In the genomic region with DNA sequence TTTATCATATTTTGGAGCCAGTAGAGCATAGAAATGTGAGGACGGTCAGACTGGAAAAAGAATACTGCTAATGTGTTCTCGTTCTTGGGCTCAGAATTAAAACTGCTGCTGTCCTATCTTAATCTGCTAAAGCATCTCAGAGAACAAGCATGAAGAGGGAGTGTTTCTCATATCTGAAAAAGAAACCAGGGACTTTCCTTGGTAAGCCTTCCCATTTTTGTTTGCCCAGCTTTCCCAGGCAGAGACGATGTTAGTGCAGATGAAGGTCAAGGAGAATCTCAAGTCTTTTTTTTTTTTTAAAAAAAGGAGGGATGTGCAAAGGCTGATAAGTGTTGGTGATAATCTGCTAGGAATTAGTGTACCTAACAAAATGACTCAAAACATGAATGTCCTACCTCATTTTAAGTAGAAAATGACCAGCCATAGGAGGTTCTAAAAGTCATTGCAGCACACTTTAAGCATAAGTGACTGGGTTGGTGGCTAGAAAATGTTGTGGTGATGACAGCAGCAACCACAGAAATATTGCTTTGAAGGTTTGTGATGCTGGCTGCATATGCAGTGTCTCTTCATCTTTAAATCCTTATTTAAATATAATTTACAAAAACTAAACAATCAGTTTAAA, we compare ENCODE assay signal across 9 cellular contexts. TPM values are rescaled to one million over a fixed set of nuclear protein-coding genes. Genes with fewer than 3 reads are reported as not detected.
DNase-seq lines count a peak whose midpoint lies in the region; ATAC-seq, FAIRE-seq and TF ChIP-seq lines count a peak whose summit lies in the region.
"Had no signal": no experiment of that assay in that cellular context is flagged by ENCODE, and none has a peak within 500 bp of the region (broad histone marks: within the 10 kb centered on the region; RNA-seq: fewer than 3 reads in every experiment).

No MANE protein-coding gene starts in this region.

- no peak overlapping the region for H2BK20ac ChIP-seq in IMR-90 (ENCODE audit: low read depth, low read length)

- H3K18ac ChIP-seq in IMR-90 (ENCODE audit: low read depth, low read length) = peak overlapping the region; percentile 52; the same call in 1 of the 2 replicates

- BruUV-seq in IMR-90 (replicated peaks; lab: Mats Ljungman, UMichigan) = no TSS peak

- in situ Hi-C loops in IMR-90 (cut with MboI; ENCODE audit: low sequenced_read_pairs) = loop anchor here (25.0 kb wide), 1 partner anchor 190 kb away; no protein-coding TSS in a partner anchor

- CTCF ChIA-PET in IMR-90 (lab: Yijun Ruan, JAX) = interaction anchor here (0.6 to 0.7 kb wide), 2 partner anchors 78 to 245 kb away, joined by 4 to 5 read pairs; no protein-coding TSS in a partner anchor

- no CpG with 5 or more reads among the region's 3 CpGs for WGBS in IMR-90 (ENCODE audit: extremely low coverage in 2 of 2, insufficient read length in 1 of 2), 2 experiments

- H2AK9ac ChIP-seq in IMR-90 (replicated peaks; ENCODE audit: low read depth, low read length, poor library complexity) = no peak overlapping the region

- no peak overlapping the region for H2AFZ ChIP-seq in IMR-90 (replicated peaks; ENCODE audit: low read length, poor library complexity)
- no peak overlapping the region for H2AFZ ChIP-seq in keratinocyte (ENCODE audit: control insufficient read depth, low read length)

- H2BK5ac ChIP-seq in IMR-90 (ENCODE audit: low read depth, low read length, poor library complexity, severe bottlenecking) = peak overlapping the region; percentile 73

- TF ChIP-seq CTCF in GM06990 (IDR thresholded peaks at IDR 0.05; ENCODE audit: insufficient read depth, low read length, poor library complexity, severe bottlenecking) = no peak
- no peak for TF ChIP-seq CTCF in IMR-90 (conservative IDR thresholded peaks at IDR 0.05; ENCODE audit: low read depth, low read length)
- TF ChIP-seq CTCF in keratinocyte (optimal IDR thresholded peaks at IDR 0.05 in 1 of 3, IDR thresholded peaks at IDR 0.05 in 1 of 3, conservative IDR thresholded peaks at IDR 0.05 in 1 of 3; ENCODE audit: extremely low read depth in 1 of 3, insufficient read depth in 2 of 3, low read length in 3 of 3) = no peak

- POLR2A ChIA-PET in IMR-90 (lab: Charles Lee; ENCODE audit: unreplicated experiment) = interaction anchor here (1.2 to 1.3 kb wide), 2 partner anchors 160 to 191 kb away, joined by 4 to 5 read pairs; no protein-coding TSS in a partner anchor

- DNase-seq in GM06990 (ENCODE audit: extremely low read depth, insufficient read length) (peak; percentile 76), IMR-90 (no peak), keratinocyte (ENCODE audit: low read depth, low spot score) (no peak), ureter (ENCODE audit: low spot score) (no peak), NCI-H1048 (lab: John Stamatoyannopoulos, UW) (no peak), GM19240 (ENCODE audit: insufficient read length, low spot score) (no peak), NCI-H748 treated with DMSO at 0.1 percent for 48 hours (lab: John Stamatoyannopoulos, UW) (no peak)

- H3K4ac ChIP-seq in IMR-90 (ENCODE audit: low read depth, low read length) = no peak overlapping the region; the same call in 1 of the 2 replicates

- H4K5ac ChIP-seq in IMR-90 (ENCODE audit: low read depth, low read length) = peak overlapping the region; percentile 30; the same call in 1 of the 2 replicates

- peak overlapping the region; percentile 50 for H3K9ac ChIP-seq in IMR-90 (ENCODE audit: low read depth, low read length)
- no peak overlapping the region for H3K9ac ChIP-seq in keratinocyte (ENCODE audit: control insufficient read depth, extremely low read depth, insufficient read depth, low read length)

- ATAC-seq in GM21367 (IDR thresholded peaks at IDR 0.05; ENCODE audit: unreplicated experiment) (peak; percentile 37), IMR-90 (ENCODE audit: low read depth) (no peak)

- dilution Hi-C loops in IMR-90 (cut with HindIII; ENCODE audit: low sequenced_read_pairs, unreplicated experiment) (no loop called here), keratinocyte (cut with MboI; ENCODE audit: extremely low pct_ligation_motif_present, low sequenced_read_pairs) (no loop called here)

- H3K27ac ChIP-seq in IMR-90 (ENCODE audit: insufficient read depth, low read length) (peak overlapping the region; percentile 30; the same call in 1 of the 2 replicates), keratinocyte (ENCODE audit: control insufficient read depth, insufficient read depth, low read length) (no peak overlapping the region)

- no peak for FAIRE-seq in keratinocyte (lab: Jason Lieb, UNC)
- FAIRE-seq: H1 had no signal

- H3K79me1 ChIP-seq in IMR-90 (ENCODE audit: low read depth in 1 of 2, low read length in 2 of 2) = peaks cover 9 to 54% of the 10 kb centered on the region in 2 experiments

- no peak for TF ChIP-seq POLR2A in IMR-90 (IDR thresholded peaks at IDR 0.05; ENCODE audit: low read depth, low read length)

- H3K9me3 ChIP-seq in IMR-90 (ENCODE audit: control insufficient read depth, insufficient read depth, low read length) (no peaks in the 10 kb centered on the region), keratinocyte (ENCODE audit: control insufficient read depth, low read depth, low read length) (no peaks in the 10 kb centered on the region)

- intact Hi-C loops in IMR-90 (cut with micrococcal nuclease) = loop anchor here (2.0 to 5.0 kb wide), 2 partner anchors 134 to 195 kb away; no protein-coding TSS in a partner anchor

- H3K56ac ChIP-seq in IMR-90 (ENCODE audit: extremely low read depth, insufficient read depth, low read length) = peak overlapping the region; percentile 8; the same call in 1 of the 2 replicates

- TF ChIP-seq RAD21 in IMR-90 (IDR thresholded peaks at IDR 0.05; ENCODE audit: low read length) = no peak

- H3K23ac ChIP-seq in IMR-90 (ENCODE audit: low read depth, low read length) = peak overlapping the region; percentile 57; the same call in 1 of the 2 replicates

- H4K8ac ChIP-seq in IMR-90 (ENCODE audit: low read depth in 2 of 2, low read length in 2 of 2) = no peak overlapping the region

- H4K20me1 ChIP-seq in IMR-90 (ENCODE audit: insufficient read depth, low read length) (peaks cover 55% of the 10 kb centered on the region), keratinocyte (ENCODE audit: control insufficient read depth, extremely low read depth, insufficient read depth, low read length) (no peaks in the 10 kb centered on the region)

- 0 out of 3 replicates have a peak overlapping the region, but pooled peaks have one; percentile 11 for H2BK15ac ChIP-seq in IMR-90 (ENCODE audit: low read depth, low read length)

- H3K4me1 ChIP-seq in IMR-90 (ENCODE audit: control insufficient read depth, insufficient read depth, low read length) (peaks cover 15% of the 10 kb centered on the region), keratinocyte (ENCODE audit: control insufficient read depth, extremely low read depth, insufficient read depth, low read length) (peaks cover 27% of the 10 kb centered on the region)

- peaks cover 52% of the 10 kb centered on the region for H3K79me2 ChIP-seq in keratinocyte (ENCODE audit: control insufficient read depth, insufficient read depth, low read length)

- H3K27me3 ChIP-seq in GM06990 (replicated peaks; ENCODE audit: control insufficient read depth, insufficient read depth, low read length) (no peaks in the 10 kb centered on the region), IMR-90 (ENCODE audit: control insufficient read depth, insufficient read depth, low read length) (no peaks in the 10 kb centered on the region), keratinocyte (ENCODE audit: control insufficient read depth, extremely low read depth, insufficient read depth, low read length) (no peaks in the 10 kb centered on the region)

- no peak overlapping the region for H3K4me3 ChIP-seq in GM06990 (replicated peaks; ENCODE audit: low read depth, low read length)
- peak overlapping the region; percentile 23; the same call in 1 of the 2 replicates for H3K4me3 ChIP-seq in IMR-90 (ENCODE audit: insufficient read depth, low read depth, low read length)
- no peak overlapping the region for H3K4me3 ChIP-seq in keratinocyte (ENCODE audit: control insufficient read depth in 2 of 3, extremely low read depth in 1 of 3, insufficient read depth in 2 of 3, low read depth in 1 of 3, low read length in 3 of 3)

- peak overlapping the region; percentile 5; the same call in 1 of the 2 replicates for H2BK120ac ChIP-seq in IMR-90 (ENCODE audit: low read depth, low read length)

- H3K4me2 ChIP-seq in IMR-90 (ENCODE audit: low read depth, low read length) (peak overlapping the region; percentile 96), keratinocyte (ENCODE audit: control insufficient read depth, extremely low read depth, insufficient read depth, low read depth, low read length) (peak overlapping the region; percentile 82)

- H3K14ac ChIP-seq in IMR-90 (replicated peaks; ENCODE audit: low read depth, low read length) = peak overlapping the region; percentile 12; the same call in 1 of the 2 replicates

- no peak overlapping the region for H4K91ac ChIP-seq in IMR-90 (ENCODE audit: insufficient read depth, low read depth, low read length)

- no peak overlapping the region for H2AK5ac ChIP-seq in IMR-90 (ENCODE audit: low read depth, low read length)

- H3K9me1 ChIP-seq in IMR-90 (ENCODE audit: insufficient read depth, low read length) (peaks cover 20% of the 10 kb centered on the region), keratinocyte (ENCODE audit: control insufficient read depth, extremely low read depth, insufficient read depth, low read length) (no peaks in the 10 kb centered on the region)

- H3K36me3 ChIP-seq in GM06990 (ENCODE audit: control insufficient read depth, insufficient read depth, low read length) (no peaks in the 10 kb centered on the region), IMR-90 (ENCODE audit: control insufficient read depth, insufficient read depth, low read length) (peaks cover 16% of the 10 kb centered on the region), keratinocyte (ENCODE audit: control insufficient read depth in 2 of 2, extremely low read depth in 1 of 2, insufficient read depth in 2 of 2, low read length in 2 of 2) (peaks cover 0 to 5% of the 10 kb centered on the region in 2 experiments)

TF ChIP-seq in IMR-90, 13 proteins besides CTCF, POLR2A, EP300 and RAD21 (continues in another document):
- TF ChIP-seq CEBPB (IDR thresholded peaks at IDR 0.05; ENCODE audit: low read depth, low read length) (no peak), FOS (IDR thresholded peaks at IDR 0.05; ENCODE audit: low read depth, low read length) (no peak), SMC3 (IDR thresholded peaks at IDR 0.05; ENCODE audit: low read depth, low read length) (no peak)

RNA-seq across cellular contexts. Expression of a gene that starts 55.1 kb away (rescaled TPM):
- total RNA-seq in IMR-90 (2012; rRNA removed) (13.6 and 18.1 TPM in 2 replicates), ureter (41.9 TPM)
- polyA plus RNA-seq in IMR-90 (2012; rRNA removed) (10.0 and 12.5 TPM in 2 replicates), keratinocyte (13.4 to 37.2 TPM (median 27.9 TPM) in 3 replicates)
- 2.1 and 2.2 TPM in 2 replicates for polyA plus RNA-seq in IMR-90 (2012; cell fraction: cytosol; rRNA removed)
- 0.51 and 4.4 TPM in 2 replicates for polyA plus RNA-seq in IMR-90 (2012; cell fraction: nucleus; rRNA removed; ENCODE audit: low replicate concordance)
- polyA plus RNA-seq in keratinocyte (2011; ENCODE audit: low read depth) = 73.5 TPM
- polyA plus RNA-seq in keratinocyte (2011; cell fraction: cytosol; rRNA removed) = 22.6 and 32.7 TPM in 2 replicates
- polyA plus RNA-seq in keratinocyte (2011; cell fraction: nucleus; rRNA removed) = 10.9 and 13.0 TPM in 2 replicates
- polyA plus RNA-seq in keratinocyte (2012; ENCODE audit: low replicate concordance) = 26.6 and 41.9 TPM in 2 replicates
- 2.9 to 15.8 TPM (median 10.3 TPM) in 3 replicates for polyA minus RNA-seq in keratinocyte
- polyA minus RNA-seq in keratinocyte (2011; cell fraction: cytosol; rRNA and poly(A)+ RNA removed) = 26.7 TPM
- polyA minus RNA-seq in keratinocyte (2011; cell fraction: nucleus; rRNA and poly(A)+ RNA removed) = 5.6 and 15.5 TPM in 2 replicates
